In genomic region chr22:21754523-21755128, GRCh38 we compare ENCODE assay signal across 10 cellular contexts. TPM values are rescaled to one million over a fixed set of nuclear protein-coding genes. Genes with fewer than 3 reads are reported as not detected.
DNase-seq lines count a peak whose midpoint lies in the region; ATAC-seq lines count a peak whose summit lies in the region.
"Had no signal": no experiment of that assay in that cellular context is flagged by ENCODE, and none has a peak within 500 bp of the region (broad histone marks: within the 10 kb centered on the region; RNA-seq: fewer than 3 reads in every experiment).

No MANE protein-coding gene starts in this region.

- no peaks in the 10 kb centered on the region for H3K27me3 ChIP-seq in subcutaneous abdominal adipose tissue (ENCODE audit: control insufficient read depth in 5 of 5, insufficient read depth in 4 of 5, low read length in 5 of 5)
- H3K27me3 ChIP-seq: Peyer's patch had no signal

- DNase-seq in NCI-H1436 (lab: John Stamatoyannopoulos, UW) (peak; percentile 7), NCI-H1436 treated with DMSO at 0.1 percent for 48 hours (lab: John Stamatoyannopoulos, UW) (no peak), immature natural killer cell (no peak), NCI-H2081 (lab: John Stamatoyannopoulos, UW) (no peak)
- DNase-seq in stimulated activated CD4-positive, alpha-beta T cell treated with anti-CD3 and anti-CD28 coated beads, Interleukin-4, amount 100 ng/mL, for 1 hour: no peak

- peaks cover 4 to 21% (median 16%) of the 10 kb centered on the region in 5 donors for H3K4me1 ChIP-seq in subcutaneous abdominal adipose tissue (ENCODE audit: control insufficient read depth in 5 of 5, insufficient read depth in 5 of 5, low read length in 5 of 5)

- ATAC-seq in HG03039 (IDR thresholded peaks at IDR 0.05; ENCODE audit: unreplicated experiment): no peak

- H3K4me3 ChIP-seq in subcutaneous abdominal adipose tissue (ENCODE audit: low read depth in 1 of 5, low read length in 5 of 5): peak overlapping the region in 2 of 5 donors; percentile 25 to 33
- H3K4me3 ChIP-seq: Peyer's patch had no signal

- H3K27ac Mint-ChIP-seq in immature natural killer cell: peak overlapping the region; percentile 49 to 84 (median 82)

- peaks cover 32 to 35% (median 35%) of the 10 kb centered on the region in 3 donors for H3K36me3 Mint-ChIP-seq in immature natural killer cell

- peaks cover 88 to 93% of the 10 kb centered on the region in 2 donors for H3K4me1 Mint-ChIP-seq in immature natural killer cell

- peaks cover 5 to 26% (median 17%) of the 10 kb centered on the region in 3 donors for H3K27me3 Mint-ChIP-seq in immature natural killer cell (ENCODE audit: low read depth in 3 of 3)

- H3K9ac ChIP-seq in subcutaneous abdominal adipose tissue (ENCODE audit: low read length in 5 of 5): peak overlapping the region in 1 of 5 donors; percentile 17

- H3K27ac ChIP-seq in angular gyrus (ENCODE audit: low read depth, low read length) (peak overlapping the region; percentile 65), subcutaneous abdominal adipose tissue (ENCODE audit: low read depth, low read length) (peak overlapping the region; percentile 10)
- H3K27ac ChIP-seq: 22Rv1, Peyer's patch had no signal

- H3K9me3 Mint-ChIP-seq in immature natural killer cell: no peaks in the 10 kb centered on the region

- peaks cover 0 to 30% (median 11%) of the 10 kb centered on the region in 5 donors for H3K36me3 ChIP-seq in subcutaneous abdominal adipose tissue (ENCODE audit: control insufficient read depth in 5 of 5, insufficient read depth in 5 of 5, low read length in 5 of 5)

- peak overlapping the region in 4 of 5 donors; percentile 15 to 37 (median 26) for H3K4me3 Mint-ChIP-seq in immature natural killer cell

- no peaks in the 10 kb centered on the region for H3K9me3 ChIP-seq in subcutaneous abdominal adipose tissue (ENCODE audit: control insufficient read depth in 5 of 5, low read length in 5 of 5)
- H3K9me3 ChIP-seq: Peyer's patch had no signal

RNA-seq across cellular contexts. Expression of gene YPEL1, which starts 19.0 kb away (rescaled TPM):
- polyA plus RNA-seq in immature natural killer cell: 100 to 1,000 TPM in 2 of 3 donors, 10 to 100 TPM in 1; 72.9 to 100 (median 100) TPM
